Comparison of ENCODE assay signal across 25 cellular contexts in genomic region chr19:17196610-17197009, GRCh38. TPM values are rescaled to one million over a fixed set of nuclear protein-coding genes. Genes with fewer than 3 reads are reported as not detected.
DNase-seq lines count a peak whose midpoint lies in the region; ATAC-seq and TF ChIP-seq lines count a peak whose summit lies in the region.
"Had no signal": no experiment of that assay in that cellular context is flagged by ENCODE, and none has a peak within 500 bp of the region (broad histone marks: within the 10 kb centered on the region; RNA-seq: fewer than 3 reads in every experiment).

No MANE protein-coding gene starts in this region.

- H3K27ac Mint-ChIP-seq in natural killer cell treated with Interleukin-12 subunit alpha and Interleukin-12 subunit beta and Interleukin-15 and Interleukin-18, amount 100 ng/mL, for 72 hours = peak overlapping the region; percentile 1 to 18
- H3K27ac Mint-ChIP-seq in natural killer cell (peak overlapping the region in 1 of 2 donors; percentile 6), nephron progenitor cell (peak overlapping the region; percentile 2)
- H3K27ac Mint-ChIP-seq in activated T-helper 17 cell treated with anti-CD3 and anti-CD28 coated beads, Interleukin-2, amount 50 U/mL, for 72 hours = peak overlapping the region; percentile 5

- peaks cover 0 to 18% of the 10 kb centered on the region in 2 donors for H3K36me3 ChIP-seq in aorta (ENCODE audit: control insufficient read depth in 1 of 2, insufficient read depth in 2 of 2, low read length in 1 of 2)

- no peak overlapping the region for H3K4me3 ChIP-seq in aorta (ENCODE audit: low read length in 2 of 2)
- H3K4me3 ChIP-seq: BLaER1 treated with 17β-estradiol and CSF1 and Interleukin-3, amounts not matched to agents 10 nM and 100 nM had no signal

- TF ChIP-seq CTCF in natural killer cell (IDR thresholded peaks at IDR 0.05) = no peak
- no peak for TF ChIP-seq CTCF in nephron progenitor cell (IDR thresholded peaks at IDR 0.05)

- H3K27me3 Mint-ChIP-seq in natural killer cell treated with Interleukin-12 subunit alpha and Interleukin-12 subunit beta and Interleukin-15 and Interleukin-18, amount 100 ng/mL, for 72 hours = no peaks in the 10 kb centered on the region
- H3K27me3 Mint-ChIP-seq in natural killer cell (ENCODE audit: low read depth in 2 of 2) (no peaks in the 10 kb centered on the region), nephron progenitor cell (ENCODE audit: low read depth, poor library complexity) (no peaks in the 10 kb centered on the region)
- no peaks in the 10 kb centered on the region for H3K27me3 Mint-ChIP-seq in activated T-helper 17 cell treated with anti-CD3 and anti-CD28 coated beads, Interleukin-2, amount 50 U/mL, for 72 hours

- H3K27ac ChIP-seq in aorta (ENCODE audit: low read depth in 1 of 2, low read length in 2 of 2) = no peak overlapping the region
- H3K27ac ChIP-seq: BLaER1 treated with 17β-estradiol and CSF1 and Interleukin-3, amounts not matched to agents 10 nM and 100 nM; RWPE1 had no signal

- 97% methylated on average over 7 of the region's 7 CpGs for WGBS in aorta, 2 donors

- no peaks in the 10 kb centered on the region for H3K4me1 ChIP-seq in aorta (ENCODE audit: control insufficient read depth in 1 of 2, insufficient read depth in 2 of 2, low read length in 2 of 2)

- no peak for DNase-seq in natural killer cell treated with Interleukin-12 subunit alpha and Interleukin-12 subunit beta and Interleukin-15 and Interleukin-18, amount 100 ng/mL, for 72 hours (ENCODE audit: low spot score)
- DNase-seq in natural killer cell = no peak
- DNase-seq in nephron progenitor cell = no peak
- no peak for DNase-seq in aorta
- DNase-seq: ACHN; Calu3; CD8-positive, alpha-beta memory T cell; DMS153; GOT3; HCEC 1CT; IMR-90; NCI-H1105; NCI-H146; NCI-H2029; NCI-H2171; NCI-H345; NCI-H524; NCI-H774; NK-92 treated with Interleukin-12 subunit alpha and Interleukin-12 subunit beta, amount 100 ng/mL, for 24 hours; SHP77 treated with DMSO at 0.1 percent for 48 hours had no signal

- no peaks in the 10 kb centered on the region for H3K9me3 Mint-ChIP-seq in natural killer cell treated with Interleukin-12 subunit alpha and Interleukin-12 subunit beta and Interleukin-15 and Interleukin-18, amount 100 ng/mL, for 72 hours
- H3K9me3 Mint-ChIP-seq in natural killer cell = no peaks in the 10 kb centered on the region
- no peaks in the 10 kb centered on the region for H3K9me3 Mint-ChIP-seq in activated T-helper 17 cell treated with anti-CD3 and anti-CD28 coated beads, Interleukin-2, amount 50 U/mL, for 72 hours
- no peaks in the 10 kb centered on the region for H3K9me3 Mint-ChIP-seq in nephron progenitor cell
- H3K9me3 Mint-ChIP-seq: CD8-positive, alpha-beta memory T cell had no signal

- H3K4me1 Mint-ChIP-seq in natural killer cell treated with Interleukin-12 subunit alpha and Interleukin-12 subunit beta and Interleukin-15 and Interleukin-18, amount 100 ng/mL, for 72 hours (ENCODE audit: low read depth in 2 of 2) = peaks cover 13 to 16% of the 10 kb centered on the region in 2 donors
- peaks cover 0 to 11% of the 10 kb centered on the region in 2 donors for H3K4me1 Mint-ChIP-seq in natural killer cell
- peaks cover 11% of the 10 kb centered on the region for H3K4me1 Mint-ChIP-seq in activated T-helper 17 cell treated with anti-CD3 and anti-CD28 coated beads, Interleukin-2, amount 50 U/mL, for 72 hours
- peaks cover 15% of the 10 kb centered on the region for H3K4me1 Mint-ChIP-seq in nephron progenitor cell

- no peak overlapping the region for H3K4me3 Mint-ChIP-seq in natural killer cell treated with Interleukin-12 subunit alpha and Interleukin-12 subunit beta and Interleukin-15 and Interleukin-18, amount 100 ng/mL, for 72 hours
- H3K4me3 Mint-ChIP-seq in natural killer cell = no peak overlapping the region
- no peak overlapping the region for H3K4me3 Mint-ChIP-seq in activated T-helper 17 cell treated with anti-CD3 and anti-CD28 coated beads, Interleukin-2, amount 50 U/mL, for 72 hours
- H3K4me3 Mint-ChIP-seq in nephron progenitor cell = no peak overlapping the region
- H3K4me3 Mint-ChIP-seq: CD8-positive, alpha-beta memory T cell had no signal

- no peak for ATAC-seq in natural killer cell treated with Interleukin-12 subunit alpha and Interleukin-12 subunit beta and Interleukin-15 and Interleukin-18, amount 100 ng/mL, for 72 hours
- ATAC-seq in natural killer cell (no peak), aorta (ENCODE audit: low FRiP score) (no peak), HG02571 (IDR thresholded peaks at IDR 0.05; ENCODE audit: unreplicated experiment) (no peak), HG03342 (IDR thresholded peaks at IDR 0.05; ENCODE audit: unreplicated experiment) (no peak)
- ATAC-seq in activated T-helper 17 cell treated with anti-CD3 and anti-CD28 coated beads, Interleukin-2, amount 50 U/mL, for 72 hours (replicated peaks) = no peak

- intact Hi-C loops in natural killer cell (cut with micrococcal nuclease) = no loop called here
- intact Hi-C loops in aorta (cut with DNase I) = no loop called here

- no peaks in the 10 kb centered on the region for H3K9me3 ChIP-seq in aorta (ENCODE audit: control insufficient read depth, low read length)
- H3K9me3 ChIP-seq: BLaER1 treated with 17β-estradiol and CSF1 and Interleukin-3, amounts not matched to agents 10 nM and 100 nM had no signal

- H3K36me3 Mint-ChIP-seq in natural killer cell treated with Interleukin-12 subunit alpha and Interleukin-12 subunit beta and Interleukin-15 and Interleukin-18, amount 100 ng/mL, for 72 hours = peaks cover 17% of the 10 kb centered on the region
- H3K36me3 Mint-ChIP-seq in natural killer cell (no peaks in the 10 kb centered on the region), nephron progenitor cell (ENCODE audit: low read depth) (peaks cover 65% of the 10 kb centered on the region)
- H3K36me3 Mint-ChIP-seq in activated T-helper 17 cell treated with anti-CD3 and anti-CD28 coated beads, Interleukin-2, amount 50 U/mL, for 72 hours (ENCODE audit: low read depth) = peaks cover 89% of the 10 kb centered on the region

- no peaks in the 10 kb centered on the region for H3K27me3 ChIP-seq in aorta (ENCODE audit: control insufficient read depth in 1 of 2, insufficient read depth in 2 of 2, low read length in 1 of 2)
- H3K27me3 ChIP-seq: BLaER1 treated with 17β-estradiol and CSF1 and Interleukin-3, amounts not matched to agents 10 nM and 100 nM had no signal

RNA-seq across cellular contexts. Expression of gene USE1, which starts 18.5 kb away (rescaled TPM):
- total RNA-seq in natural killer cell treated with Interleukin-12 subunit alpha and Interleukin-12 subunit beta and Interleukin-15 and Interleukin-18, amount 100 ng/mL, for 72 hours = 10 to 100 TPM; 25.9 to 28.7 TPM
- total RNA-seq in natural killer cell (10 to 100 TPM; 16.4 to 21.1 (median 20.9) TPM), aorta (10 to 100 TPM; 18.7 to 24.0 TPM)
- total RNA-seq in activated T-helper 17 cell treated with anti-CD3 and anti-CD28 coated beads, Interleukin-2, amount 50 U/mL, for 72 hours = 10 to 100 TPM; 27.8 to 30.6 TPM
- polyA plus RNA-seq in aorta = 10 to 100 TPM; 47.3 to 75.2 TPM

RNA-seq across cellular contexts. Expression of gene OCEL1, which starts 29.4 kb away (rescaled TPM):
- total RNA-seq in natural killer cell treated with Interleukin-12 subunit alpha and Interleukin-12 subunit beta and Interleukin-15 and Interleukin-18, amount 100 ng/mL, for 72 hours = 10 to 100 TPM; 14.7 to 31.9 TPM
- total RNA-seq in natural killer cell (10 to 100 TPM; 28.1 to 39.1 (median 37.0) TPM), aorta (10 to 100 TPM; 10.2 to 23.0 TPM)
- total RNA-seq in activated T-helper 17 cell treated with anti-CD3 and anti-CD28 coated beads, Interleukin-2, amount 50 U/mL, for 72 hours = 10 to 100 TPM; 14.1 to 17.6 TPM
- polyA plus RNA-seq in aorta = 10 to 100 TPM; 26.1 to 26.2 TPM

RNA-seq across cellular contexts. Expression of gene NR2F6, which starts 49.1 kb away (rescaled TPM):
- 10 to 100 TPM in 1 of 2 donors, 1 to 10 TPM in 1; 2.7 to 12.2 TPM for total RNA-seq in natural killer cell treated with Interleukin-12 subunit alpha and Interleukin-12 subunit beta and Interleukin-15 and Interleukin-18, amount 100 ng/mL, for 72 hours
- total RNA-seq in natural killer cell (1 to 10 TPM; 1.3 to 4.2 (median 1.8) TPM), aorta (10 to 100 TPM; 23.1 to 27.7 TPM)
- 1 to 10 TPM; 6.8 to 9.2 TPM for total RNA-seq in activated T-helper 17 cell treated with anti-CD3 and anti-CD28 coated beads, Interleukin-2, amount 50 U/mL, for 72 hours
- polyA plus RNA-seq in aorta = 10 to 100 TPM; 10.4 to 19.9 TPM
